Comparison of ENCODE assay signal across 1 cellular context in genomic region chr6:18409602-18410001, GRCh38. TPM values are rescaled to one million over a fixed set of nuclear protein-coding genes. Genes with fewer than 3 reads are reported as not detected.
"Had no signal": no experiment of that assay in that cellular context is flagged by ENCODE, and none has a peak within 500 bp of the region (broad histone marks: within the 10 kb centered on the region; RNA-seq: fewer than 3 reads in every experiment).

No MANE protein-coding gene starts in this region.

RNA-seq across cellular contexts. Expression of gene RNF144B, which starts 22.5 kb away (rescaled TPM):
- total RNA-seq: K562 had no signal
